Comparison of ENCODE assay signal across 1 cellular context in the genomic region with DNA sequence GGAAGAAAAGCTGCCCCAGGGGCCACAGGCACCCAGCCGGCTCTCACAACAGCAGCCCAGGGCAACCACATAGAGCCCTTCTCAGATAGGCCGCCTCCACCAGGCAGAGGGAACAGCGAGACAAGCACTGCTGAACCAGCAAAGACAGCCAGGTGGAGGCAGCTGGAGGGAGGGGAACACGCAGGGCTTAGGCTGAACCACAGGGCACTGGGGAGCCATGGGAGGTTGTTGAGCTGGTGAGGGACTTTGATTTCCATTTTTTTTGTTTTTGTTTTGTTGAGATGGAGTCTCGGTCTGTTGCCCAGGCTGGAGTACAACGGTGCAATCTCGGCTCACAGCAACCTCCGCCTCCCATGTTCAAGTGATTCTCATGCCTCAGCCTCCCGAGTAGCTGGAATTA.
TF ChIP-seq lines count a peak whose summit lies in the region.

No MANE protein-coding gene starts in this region.

TF ChIP-seq in H1, 55 proteins besides CTCF, POLR2A, EP300 and RAD21:
- TF ChIP-seq TCF12 (IDR thresholded peaks at IDR 0.05; ENCODE audit: low read depth, low read length) (no peak), BACH1 (IDR thresholded peaks at IDR 0.05; ENCODE audit: low read length) (no peak), KDM1A (IDR thresholded peaks at IDR 0.05; ENCODE audit: borderline replicate concordance, low read length) (peak; percentile 94), SIX5 (IDR thresholded peaks at IDR 0.05; ENCODE audit: low read depth, low read length) (no peak), HDAC2 (IDR thresholded peaks at IDR 0.05; ENCODE audit: borderline replicate concordance in 1 of 2, low read depth in 2 of 2, low read length in 2 of 2) (peak in 1 of 2 experiments; percentile 77; a peak in 1 of 4 replicates)
